33 cellular contexts compared by ENCODE assay signal in genomic region chr16:85092851-85093250, GRCh38. TPM values are rescaled to one million over a fixed set of nuclear protein-coding genes. Genes with fewer than 3 reads are reported as not detected.
"Had no signal": no experiment of that assay in that cellular context is flagged by ENCODE, and none has a peak within 500 bp of the region (broad histone marks: within the 10 kb centered on the region; RNA-seq: fewer than 3 reads in every experiment).

No MANE protein-coding gene starts in this region.

- H3K4me1 ChIP-seq: neural progenitor cell, parathyroid adenoma, uterus had no signal

- H2AFZ ChIP-seq: neural progenitor cell, parathyroid adenoma had no signal

- H3K36me3 ChIP-seq: neural progenitor cell, right atrium auricular region, right lobe of liver, uterus had no signal

- DNase-seq: hippocampal formation; kidney glomerular epithelial cell; left cardiac atrium; mesendoderm; naive B cell; natural killer cell; nephron progenitor cell; right lobe of liver; stimulated activated CD4-positive, alpha-beta T cell treated with anti-CD3 and anti-CD28 coated beads, Interleukin-1b, Interleukin-23, amount 100 ng/mL, for 48 hours; stimulated activated CD4-positive, alpha-beta T cell treated with anti-CD3 and anti-CD28 coated beads, Interleukin-2, amount 100 ng/mL, for 48 hours; stimulated activated CD4-positive, alpha-beta T cell treated with anti-CD3 and anti-CD28 coated beads, Interleukin-4, amount 100 ng/mL, for 4 hours; stimulated activated CD8-positive, alpha-beta memory T cell treated with anti-CD3 and anti-CD28 coated beads, Interleukin-4, amount 100 ng/mL, for 48 hours; stimulated activated naive CD4-positive, alpha-beta T cell treated with Interleukin-2 at 50 U/mL for 16 hours; stimulated activated naive CD8-positive, alpha-beta T cell treated with anti-CD3 and anti-CD28 coated beads, Interleukin-15, amount 100 ng/mL, for 72 hours; substantia nigra; uterus had no signal

- H3K27me3 ChIP-seq: neural progenitor cell, right atrium auricular region, right lobe of liver, uterus had no signal

- H3K4me2 ChIP-seq: neural progenitor cell, smooth muscle cell had no signal

- H3K9ac ChIP-seq: neural progenitor cell, parathyroid adenoma had no signal

- FAIRE-seq: keratinocyte had no signal

- H3K4me3 ChIP-seq: left lung, lung, neural progenitor cell, right atrium auricular region, right lobe of liver, smooth muscle cell, tibial nerve, uterus had no signal

- H3K79me2 ChIP-seq: parathyroid adenoma had no signal

- H3K27ac ChIP-seq: left lung, neural progenitor cell, parathyroid adenoma, right atrium auricular region, right lobe of liver, tibial nerve, uterus had no signal

- H3K9me3 ChIP-seq: left lung, right atrium auricular region, right lobe of liver, tibial nerve, uterus had no signal

- ATAC-seq: left cardiac atrium; left lung; natural killer cell; right lobe of liver; stimulated activated memory B cell treated with anti-CD40 and anti-IgM and Interleukin-4, amounts not matched to agents 10 μg/mL and 1 μg/mL and 100 μg/mL, for 72 hours; stimulated activated naive CD8-positive, alpha-beta T cell treated with anti-CD3 and anti-CD28 coated beads, Interleukin-15, amount 100 ng/mL, for 72 hours had no signal

RNA-seq across cellular contexts. Expression of gene CIBAR2, which starts 19.4 kb away (rescaled TPM):
- total RNA-seq: left cardiac atrium, lower leg skin, mesothelial cell of epicardium, mononuclear cell, natural killer cell, osteocyte, pulmonary artery endothelial cell, renal cortical epithelial cell, right atrium auricular region, right lobe of liver, skeletal muscle tissue, smooth muscle cell, tibial nerve, ureter had no signal
- polyA plus RNA-seq: keratinocyte, smooth muscle cell had no signal
